ENCODE assay signal across 1 cellular context in genomic region chr6:137870286-137870685, GRCh38.
TF ChIP-seq lines count a peak whose summit lies in the region.

No MANE protein-coding gene starts in this region.

TF ChIP-seq in K562, 482 proteins besides CTCF, POLR2A, EP300 and RAD21 (continued from another document):
- no peak for TF ChIP-seq AFF4 (CRISPR knock-in tag; IDR thresholded peaks at IDR 0.05)
- TF ChIP-seq CHD1 (IDR thresholded peaks at IDR 0.05; ENCODE audit: low read length) = no peak
- TF ChIP-seq HLTF (IDR thresholded peaks at IDR 0.05) = no peak
- no peak for TF ChIP-seq E2F3 (CRISPR knock-in tag; IDR thresholded peaks at IDR 0.05)
- TF ChIP-seq MCM7 (IDR thresholded peaks at IDR 0.05) = no peak
- peak; percentile 43 for TF ChIP-seq MAFG (tag; conservative IDR thresholded peaks at IDR 0.05)
- no peak for TF ChIP-seq ZNF518B (CRISPR knock-in tag; IDR thresholded peaks at IDR 0.05)
- peak; percentile 67 for TF ChIP-seq ZNF316 (IDR thresholded peaks at IDR 0.05)
- TF ChIP-seq CGGBP1 (CRISPR knock-in tag; IDR thresholded peaks at IDR 0.05) = no peak
- no peak for TF ChIP-seq ZBTB12 (CRISPR knock-in tag; IDR thresholded peaks at IDR 0.05)
- no peak for TF ChIP-seq DMBX1 (CRISPR knock-in tag; IDR thresholded peaks at IDR 0.05; ENCODE audit: borderline replicate concordance)
- TF ChIP-seq LEF1 (IDR thresholded peaks at IDR 0.05) = no peak
- TF ChIP-seq SRF (CRISPR knock-in tag; IDR thresholded peaks at IDR 0.05) = no peak
- TF ChIP-seq ZEB2 (IDR thresholded peaks at IDR 0.05) = no peak
- TF ChIP-seq FOS (IDR thresholded peaks at IDR 0.05; ENCODE audit: extremely low read depth, insufficient read length) = no peak
- no peak for TF ChIP-seq ZBTB8A (IDR thresholded peaks at IDR 0.05; ENCODE audit: partially characterized antibody)
- no peak for TF ChIP-seq GABPB1 (CRISPR knock-in tag; IDR thresholded peaks at IDR 0.05)
- no peak for TF ChIP-seq POLR3A (IDR thresholded peaks at IDR 0.05; ENCODE audit: borderline replicate concordance, extremely low read depth, insufficient read depth, insufficient read length)
- no peak for TF ChIP-seq ZNF212 (CRISPR knock-in tag; IDR thresholded peaks at IDR 0.05)
- no peak for TF ChIP-seq SOX6 (IDR thresholded peaks at IDR 0.05)
